In genomic region chr1:2978691-2979190, GRCh38 we compare ENCODE assay signal across 23 cellular contexts. TPM values are rescaled to one million over a fixed set of nuclear protein-coding genes. Genes with fewer than 3 reads are reported as not detected.
DNase-seq lines count a peak whose midpoint lies in the region; ATAC-seq and TF ChIP-seq lines count a peak whose summit lies in the region.
"Had no signal": no experiment of that assay in that cellular context is flagged by ENCODE, and none has a peak within 500 bp of the region (broad histone marks: within the 10 kb centered on the region; RNA-seq: fewer than 3 reads in every experiment).

No MANE protein-coding gene starts in this region.

- no peaks in the 10 kb centered on the region for H3K36me3 Mint-ChIP-seq in activated CD8-positive, alpha-beta memory T cell treated with anti-CD3 and anti-CD28 coated beads, Interleukin-2, amount 10 ng/mL, durations not matched to agents 7 days and 5 days
- no peaks in the 10 kb centered on the region for H3K36me3 Mint-ChIP-seq in type B pancreatic cell
- no peaks in the 10 kb centered on the region for H3K36me3 Mint-ChIP-seq in endothelial cell (ENCODE audit: low read depth, unreplicated experiment)

- ATAC-seq in activated CD8-positive, alpha-beta memory T cell treated with anti-CD3 and anti-CD28 coated beads, Interleukin-2, amount 10 ng/mL, durations not matched to agents 7 days and 5 days: no peak
- ATAC-seq in HG02884 (IDR thresholded peaks at IDR 0.05; ENCODE audit: unreplicated experiment): no peak

- no peak overlapping the region for H2AFZ ChIP-seq in osteoblast (ENCODE audit: low read length)

- H3K4me3 ChIP-seq in osteoblast (ENCODE audit: insufficient read depth, low read length): no peak overlapping the region

- H3K79me2 ChIP-seq in osteoblast (ENCODE audit: insufficient read depth, low read length): no peaks in the 10 kb centered on the region

- no peak overlapping the region for H3K4me2 ChIP-seq in osteoblast (ENCODE audit: insufficient read depth, low read length)

- no peaks in the 10 kb centered on the region for H3K36me3 ChIP-seq in osteoblast (ENCODE audit: insufficient read depth, low read length)

- DNase-seq in activated CD8-positive, alpha-beta memory T cell treated with anti-CD3 and anti-CD28 coated beads for 24 hours: peak; percentile 40
- DNase-seq in activated CD8-positive, alpha-beta memory T cell treated with anti-CD3 and anti-CD28 coated beads, Interleukin-2, amount 10 ng/mL, durations not matched to agents 7 days and 5 days: no peak
- peak; percentile 22 for DNase-seq in activated CD8-positive, alpha-beta memory T cell treated with anti-CD3 and anti-CD28 coated beads, Interleukin-2, amount 50 U/mL, for 48 hours
- peak; percentile 73 for DNase-seq in osteoblast (ENCODE audit: insufficient read length, low spot score, missing footprints)
- peak; percentile 63 for DNase-seq in type B pancreatic cell (ENCODE audit: extremely low spot score, unreplicated experiment)
- no peak for DNase-seq in GM19240 (ENCODE audit: insufficient read length, low spot score)
- no peak for DNase-seq in endothelial cell (ENCODE audit: low spot score)
- DNase-seq: AML-193, DMS 273 treated with DMSO at 0.1 percent for 48 hours, DND-41, GOT3, MM.1S, NCI-H1092 treated with DMSO at 0.1 percent for 48 hours, NCI-H1694, NCI-H2081 treated with DMSO at 0.1 percent for 48 hours, OCI-M1, SHP77 treated with DMSO at 0.1 percent for 48 hours had no signal

- H3K4me1 Mint-ChIP-seq in activated CD8-positive, alpha-beta memory T cell treated with anti-CD3 and anti-CD28 coated beads, Interleukin-2, amount 10 ng/mL, durations not matched to agents 7 days and 5 days: peaks cover 1% of the 10 kb centered on the region
- H3K4me1 Mint-ChIP-seq in type B pancreatic cell (ENCODE audit: unreplicated experiment) (peaks cover 6% of the 10 kb centered on the region), endothelial cell (ENCODE audit: unreplicated experiment) (no peaks in the 10 kb centered on the region)

- peaks cover 5% of the 10 kb centered on the region for H3K27me3 ChIP-seq in osteoblast (ENCODE audit: insufficient read depth, low read length)

- H3K4me3 Mint-ChIP-seq in activated CD8-positive, alpha-beta memory T cell treated with anti-CD3 and anti-CD28 coated beads, Interleukin-2, amount 10 ng/mL, durations not matched to agents 7 days and 5 days: no peak overlapping the region
- H3K4me3 Mint-ChIP-seq in type B pancreatic cell: no peak overlapping the region
- H3K4me3 Mint-ChIP-seq in endothelial cell (ENCODE audit: unreplicated experiment): no peak overlapping the region

- H3K9me3 ChIP-seq in osteoblast (ENCODE audit: low read depth, low read length): no peaks in the 10 kb centered on the region

- no peak for TF ChIP-seq CTCF in osteoblast (IDR thresholded peaks at IDR 0.05; ENCODE audit: extremely low read depth, low read depth, low read length)
- no peak for TF ChIP-seq CTCF in type B pancreatic cell (conservative IDR thresholded peaks at IDR 0.05)
- no peak for TF ChIP-seq CTCF in endothelial cell (IDR thresholded peaks at IDR 0.05; ENCODE audit: unreplicated experiment)

- no peaks in the 10 kb centered on the region for H3K9me3 Mint-ChIP-seq in activated CD8-positive, alpha-beta memory T cell treated with anti-CD3 and anti-CD28 coated beads, Interleukin-2, amount 10 ng/mL, durations not matched to agents 7 days and 5 days (ENCODE audit: low read depth)
- H3K9me3 Mint-ChIP-seq in type B pancreatic cell (no peaks in the 10 kb centered on the region), endothelial cell (ENCODE audit: unreplicated experiment) (no peaks in the 10 kb centered on the region)

- no peaks in the 10 kb centered on the region for H4K20me1 ChIP-seq in osteoblast (ENCODE audit: insufficient read depth, low read length)

- H3K27me3 Mint-ChIP-seq in activated CD8-positive, alpha-beta memory T cell treated with anti-CD3 and anti-CD28 coated beads, Interleukin-2, amount 10 ng/mL, durations not matched to agents 7 days and 5 days: no peaks in the 10 kb centered on the region
- H3K27me3 Mint-ChIP-seq in type B pancreatic cell: no peaks in the 10 kb centered on the region
- H3K27me3 Mint-ChIP-seq in endothelial cell (ENCODE audit: unreplicated experiment): peaks cover 11% of the 10 kb centered on the region

- CTCF ChIA-PET in activated CD8-positive, alpha-beta memory T cell treated with anti-CD3 and anti-CD28 coated beads, Interleukin-2, amount 10 ng/mL, durations not matched to agents 7 days and 5 days (lab: Charles Lee): no interaction called here

- no peak overlapping the region for H3K27ac Mint-ChIP-seq in activated CD8-positive, alpha-beta memory T cell treated with anti-CD3 and anti-CD28 coated beads, Interleukin-2, amount 10 ng/mL, durations not matched to agents 7 days and 5 days
- H3K27ac Mint-ChIP-seq in type B pancreatic cell: no peak overlapping the region
- no peak overlapping the region for H3K27ac Mint-ChIP-seq in endothelial cell (ENCODE audit: unreplicated experiment)

- no peak overlapping the region for H3K27ac ChIP-seq in osteoblast (ENCODE audit: low read depth, low read length)
- H3K27ac ChIP-seq: 22Rv1, C4-2B had no signal

- H3K4me1 ChIP-seq in osteoblast (ENCODE audit: insufficient read depth, low read length): no peaks in the 10 kb centered on the region

RNA-seq across cellular contexts. Expression of gene ACTRT2, which starts 42.5 kb away (rescaled TPM):
- not detected for total RNA-seq in activated CD8-positive, alpha-beta memory T cell treated with anti-CD3 and anti-CD28 coated beads, Interleukin-2, amount 10 ng/mL, durations not matched to agents 7 days and 5 days
- total RNA-seq in osteoblast (not detected in 2 replicates), type B pancreatic cell (ENCODE audit: low replicate concordance) (not detected in 2 replicates), endothelial cell (ENCODE audit: unreplicated experiment) (not detected)
- total RNA-seq: LHCN-M2, NCI-H460, RPMI7951 had no signal

Comparison
In these comparisons a context has a peak if more than half of its experiments do, and no peak if none do; other contexts are left out.
1. DNase-seq: peak in activated CD8-positive, alpha-beta memory T cell treated with anti-CD3 and anti-CD28 coated beads for 24 hours (single experiment), activated CD8-positive, alpha-beta memory T cell treated with anti-CD3 and anti-CD28 coated beads, Interleukin-2, amount 50 U/mL, for 48 hours (single experiment), osteoblast (single experiment) and type B pancreatic cell (single experiment); none in activated CD8-positive, alpha-beta memory T cell treated with anti-CD3 and anti-CD28 coated beads, Interleukin-2, amount 10 ng/mL, durations not matched to agents 7 days and 5 days (single experiment), GM19240 (single experiment) and endothelial cell (single experiment).